In genomic region chr5:134411228-134411545, GRCh38 we compare ENCODE assay signal across 8 cellular contexts. TPM values are rescaled to one million over a fixed set of nuclear protein-coding genes. Genes with fewer than 3 reads are reported as not detected.
DNase-seq lines count a peak whose midpoint lies in the region; ATAC-seq lines count a peak whose summit lies in the region.

No MANE protein-coding gene starts in this region.

- peak overlapping the region; percentile 92 for H3K27ac Mint-ChIP-seq in activated CD4-positive, alpha-beta T cell treated with anti-CD3 and anti-CD28 coated beads for 36 hours
- peak overlapping the region; percentile 83 for H3K27ac Mint-ChIP-seq in activated naive CD8-positive, alpha-beta T cell treated with anti-CD3 and anti-CD28 coated beads for 36 hours

- H3K9me3 Mint-ChIP-seq in activated CD4-positive, alpha-beta T cell treated with anti-CD3 and anti-CD28 coated beads for 36 hours (ENCODE audit: low read depth): no peaks in the 10 kb centered on the region
- H3K9me3 Mint-ChIP-seq in activated naive CD8-positive, alpha-beta T cell treated with anti-CD3 and anti-CD28 coated beads for 36 hours: no peaks in the 10 kb centered on the region

- DNase-seq in activated CD4-positive, alpha-beta T cell treated with anti-CD3 and anti-CD28 coated beads for 36 hours: no peak
- no peak for DNase-seq in activated CD4-positive, alpha-beta T cell treated with anti-CD3 and anti-CD28 coated beads for 48 hours
- no peak for DNase-seq in activated naive CD8-positive, alpha-beta T cell treated with anti-CD3 and anti-CD28 coated beads for 36 hours
- DNase-seq in kidney glomerular epithelial cell (lab: John Stamatoyannopoulos, UW): no peak
- no peak for DNase-seq in stimulated activated CD4-positive, alpha-beta T cell treated with anti-CD3 and anti-CD28 coated beads, Interleukin-4, amount 100 ng/mL, for 24 hours

- no peak for ATAC-seq in activated CD4-positive, alpha-beta T cell treated with anti-CD3 and anti-CD28 coated beads for 36 hours
- ATAC-seq in GM18861 (IDR thresholded peaks at IDR 0.05; ENCODE audit: unreplicated experiment): no peak

- H3K27ac ChIP-seq in layer of hippocampus (ENCODE audit: low read depth, low read length) (peak overlapping the region; percentile 47), temporal lobe (ENCODE audit: low read depth, low read length) (peak overlapping the region; percentile 20)

- H3K4me1 Mint-ChIP-seq in activated CD4-positive, alpha-beta T cell treated with anti-CD3 and anti-CD28 coated beads for 36 hours: peaks cover 40% of the 10 kb centered on the region
- H3K4me1 Mint-ChIP-seq in activated naive CD8-positive, alpha-beta T cell treated with anti-CD3 and anti-CD28 coated beads for 36 hours: peaks cover 25% of the 10 kb centered on the region

- POLR2A ChIA-PET in activated CD4-positive, alpha-beta T cell treated with anti-CD3 and anti-CD28 coated beads for 36 hours (lab: Charles Lee): interaction anchor here (0.6 to 1.4 kb wide), 8 partner anchors 39 to 343 kb away, joined by 3 to 5 read pairs (median 4); partner anchors contain the start of gene UBE2B

- intact Hi-C loops in activated CD4-positive, alpha-beta T cell treated with anti-CD3 and anti-CD28 coated beads for 36 hours (cut with DNase I, micrococcal nuclease): loop anchor here (1.0 to 10.0 kb wide), 11 partner anchors 26 to 326 kb away; partner anchors contain the start of genes CAMLG (in 1 of the 2), JADE2 (in 1 of the 2) and UBE2B (in 1 of the 2)

- H3K27me3 ChIP-seq in layer of hippocampus (ENCODE audit: control insufficient read depth, insufficient read depth, low read length): no peaks in the 10 kb centered on the region

- H3K4me3 Mint-ChIP-seq in activated CD4-positive, alpha-beta T cell treated with anti-CD3 and anti-CD28 coated beads for 36 hours: peak overlapping the region; percentile 96
- H3K4me3 Mint-ChIP-seq in activated naive CD8-positive, alpha-beta T cell treated with anti-CD3 and anti-CD28 coated beads for 36 hours: peak overlapping the region; percentile 92

- peaks cover 4% of the 10 kb centered on the region for H3K36me3 Mint-ChIP-seq in activated CD4-positive, alpha-beta T cell treated with anti-CD3 and anti-CD28 coated beads for 36 hours (ENCODE audit: low read depth)
- peaks cover 2% of the 10 kb centered on the region for H3K36me3 Mint-ChIP-seq in activated naive CD8-positive, alpha-beta T cell treated with anti-CD3 and anti-CD28 coated beads for 36 hours

- H3K27me3 Mint-ChIP-seq in activated CD4-positive, alpha-beta T cell treated with anti-CD3 and anti-CD28 coated beads for 36 hours: no peaks in the 10 kb centered on the region
- H3K27me3 Mint-ChIP-seq in activated naive CD8-positive, alpha-beta T cell treated with anti-CD3 and anti-CD28 coated beads for 36 hours: no peaks in the 10 kb centered on the region

- CTCF ChIA-PET in activated CD4-positive, alpha-beta T cell treated with anti-CD3 and anti-CD28 coated beads for 36 hours (lab: Charles Lee): interaction anchor here (0.6 to 2.3 kb wide), 30 partner anchors 15 to 492 kb away, joined by 3 to 13 read pairs (median 4); partner anchors contain the start of genes JADE2 and UBE2B

RNA-seq across cellular contexts. Expression of gene CDKN2AIPNL, which starts 0.5 kb away (rescaled TPM):
- total RNA-seq in activated CD4-positive, alpha-beta T cell treated with anti-CD3 and anti-CD28 coated beads for 36 hours: 10 to 100 TPM; 36.1 to 42.0 TPM
- 10 to 100 TPM; 42.6 to 44.5 TPM for total RNA-seq in activated naive CD8-positive, alpha-beta T cell treated with anti-CD3 and anti-CD28 coated beads for 36 hours
- total RNA-seq in temporal lobe: 29.5 TPM

RNA-seq across cellular contexts. Expression of gene UBE2B, which starts 39.8 kb away (rescaled TPM):
- total RNA-seq in activated CD4-positive, alpha-beta T cell treated with anti-CD3 and anti-CD28 coated beads for 36 hours: 100 to 1,000 TPM; 112 to 115 TPM
- 10 to 100 TPM; 93.8 to 94.0 TPM for total RNA-seq in activated naive CD8-positive, alpha-beta T cell treated with anti-CD3 and anti-CD28 coated beads for 36 hours
- total RNA-seq in temporal lobe: 48.4 TPM

RNA-seq across cellular contexts. Expression of gene CDKL3, which starts 44.2 kb away (rescaled TPM):
- 1 to 10 TPM; 3.1 to 5.2 TPM for total RNA-seq in activated CD4-positive, alpha-beta T cell treated with anti-CD3 and anti-CD28 coated beads for 36 hours
- total RNA-seq in activated naive CD8-positive, alpha-beta T cell treated with anti-CD3 and anti-CD28 coated beads for 36 hours: 1 to 10 TPM; 1.6 to 3.6 TPM
- total RNA-seq in temporal lobe: 10.8 TPM
